8 cellular contexts compared by ENCODE assay signal in the genomic region with DNA sequence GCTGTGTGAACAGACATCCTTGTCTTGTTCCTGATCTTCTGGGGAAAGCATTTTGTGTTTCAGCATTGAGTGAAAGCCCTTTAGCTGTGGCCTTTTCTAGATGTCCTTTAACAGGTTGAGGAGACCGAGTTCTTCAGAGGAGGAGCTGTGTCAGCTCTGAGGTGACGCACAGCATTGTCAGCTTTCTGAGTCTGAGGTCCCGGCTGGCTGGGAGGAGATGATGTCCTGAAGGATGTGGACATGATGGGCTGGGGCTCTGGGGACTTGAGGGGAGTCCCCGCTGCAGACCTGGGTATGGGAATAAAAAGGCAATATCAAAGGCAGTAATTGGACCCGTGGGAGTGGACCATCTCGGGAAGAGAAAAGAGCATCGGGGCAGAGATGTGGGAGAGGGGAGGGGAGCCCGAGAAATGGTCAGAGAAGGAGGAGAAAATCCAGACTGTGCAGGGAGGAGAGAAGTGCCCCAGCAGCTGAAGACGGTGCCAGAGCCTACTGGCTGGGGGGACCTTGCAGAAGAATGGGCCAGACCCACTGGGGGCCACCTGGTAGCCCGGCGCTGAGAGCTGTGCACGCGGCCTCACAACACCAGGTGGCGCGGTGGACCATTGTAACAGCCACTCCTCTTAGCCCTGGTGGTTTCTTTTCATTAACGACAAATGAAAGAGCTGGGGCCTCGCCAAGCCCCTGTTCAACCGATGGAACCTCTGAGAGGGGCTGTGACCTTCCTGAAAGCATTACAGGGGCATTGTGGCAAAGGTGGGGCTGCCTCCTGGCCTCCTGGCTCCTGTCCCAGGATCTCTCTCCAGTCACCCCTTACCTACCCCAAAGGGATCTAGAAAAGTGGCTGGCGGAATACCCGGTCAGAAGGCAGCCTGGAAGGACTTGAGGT.
DNase-seq lines count a peak whose midpoint lies in the region; ATAC-seq, FAIRE-seq and TF ChIP-seq lines count a peak whose summit lies in the region.

No MANE protein-coding gene starts in this region.

- H3K9ac ChIP-seq in NT2/D1 (ENCODE audit: insufficient read length, low read depth) = no peak overlapping the region
- no peak overlapping the region for H3K9ac ChIP-seq in endothelial cell of umbilical vein (replicated peaks; ENCODE audit: extremely low read depth, insufficient read depth, low read length)
- H3K9ac ChIP-seq in muscle layer of colon (ENCODE audit: low read length) = no peak overlapping the region

- no peaks in the 10 kb centered on the region for H3K9me1 ChIP-seq in endothelial cell of umbilical vein (replicated peaks; ENCODE audit: control insufficient read depth, extremely low read depth, insufficient read depth, low read length)

- peak; percentile 95 for TF ChIP-seq CTCF in A673 (conservative IDR thresholded peaks at IDR 0.05; ENCODE audit: low read depth, low read length)
- TF ChIP-seq CTCF in endothelial cell of umbilical vein (IDR thresholded peaks at IDR 0.05; ENCODE audit: extremely low read depth in 1 of 2, insufficient read depth in 1 of 2, low read depth in 1 of 2, low read length in 2 of 2) = peak; percentile 71 to 92

- intact Hi-C loops in A673 (cut with micrococcal nuclease; ENCODE audit: unreplicated experiment) (loop anchor here (1.0 to 5.0 kb wide), 5 partner anchors 60 to 540 kb away; partner anchors contain the start of gene ST3GAL5), endothelial cell of umbilical vein (cut with micrococcal nuclease) (loop anchor here (1.0 kb wide), 3 partner anchors 62 to 253 kb away; no protein-coding TSS in a partner anchor)

- H3K27me3 ChIP-seq in A673 (replicated peaks; ENCODE audit: insufficient read depth, low read depth, low read length, poor library complexity) (no peaks in the 10 kb centered on the region), NT2/D1 (ENCODE audit: insufficient read depth, insufficient read length) (no peaks in the 10 kb centered on the region), endothelial cell of umbilical vein (ENCODE audit: control insufficient read depth in 2 of 2, insufficient read depth in 2 of 2, low read length in 2 of 2) (peaks cover 0 to 2% of the 10 kb centered on the region in 2 experiments), muscle layer of colon (ENCODE audit: control insufficient read depth in 1 of 2, insufficient read depth in 2 of 2, low read length in 2 of 2) (no peaks in the 10 kb centered on the region)

- no peaks in the 10 kb centered on the region for H3K36me3 ChIP-seq in A673 (ENCODE audit: insufficient read depth, low read length, poor library complexity, severe bottlenecking)
- H3K36me3 ChIP-seq in NT2/D1 (ENCODE audit: insufficient read depth, insufficient read length, low read length) = no peaks in the 10 kb centered on the region
- no peaks in the 10 kb centered on the region for H3K36me3 ChIP-seq in endothelial cell of umbilical vein (ENCODE audit: control insufficient read depth in 2 of 2, extremely low read depth in 1 of 2, insufficient read depth in 2 of 2, low read length in 2 of 2)
- H3K36me3 ChIP-seq in muscle layer of colon (ENCODE audit: insufficient read depth, low read length) = no peaks in the 10 kb centered on the region

- no peaks in the 10 kb centered on the region for H4K20me1 ChIP-seq in endothelial cell of umbilical vein (replicated peaks; ENCODE audit: control insufficient read depth, extremely low read depth, insufficient read depth, low read length)

- peak overlapping the region; percentile 23 for H2AFZ ChIP-seq in endothelial cell of umbilical vein (ENCODE audit: low read depth, low read length)

- ATAC-seq in GM18517 (IDR thresholded peaks at IDR 0.05; ENCODE audit: unreplicated experiment) = peak; percentile 70

- dilution Hi-C loops in endothelial cell of umbilical vein (cut with MboI; ENCODE audit: extremely low pct_ligation_motif_present, low sequenced_read_pairs) = no loop called here

- no peak overlapping the region for H3K4me2 ChIP-seq in endothelial cell of umbilical vein (ENCODE audit: insufficient read depth, low read length)

- BruUV-seq in A673 (replicated peaks; lab: Mats Ljungman, UMichigan) (no TSS peak), endothelial cell of umbilical vein (replicated peaks; lab: Mats Ljungman, UMichigan) (no TSS peak)

- H3K4me3 ChIP-seq in A673 (ENCODE audit: low read depth, low read length, poor library complexity, severe bottlenecking) = no peak overlapping the region
- no peak overlapping the region for H3K4me3 ChIP-seq in NT2/D1 (ENCODE audit: insufficient read length, low read depth)
- no peak overlapping the region for H3K4me3 ChIP-seq in endothelial cell of umbilical vein (replicated peaks in 1 of 3; ENCODE audit: insufficient read depth in 1 of 3, low read depth in 1 of 3, low read length in 3 of 3)
- H3K4me3 ChIP-seq in muscle layer of colon (ENCODE audit: low read depth in 1 of 2, low read length in 2 of 2) = peak overlapping the region; percentile 15 to 45

- FAIRE-seq in HTR-8/SVneo (lab: Jason Lieb, UNC) = no peak
- peak; percentile 80 for FAIRE-seq in endothelial cell of umbilical vein (lab: Jason Lieb, UNC)

- H3K4me1 ChIP-seq in A673 (ENCODE audit: insufficient read depth, low read length, poor library complexity, severe bottlenecking) (peaks cover 7% of the 10 kb centered on the region), NT2/D1 (ENCODE audit: insufficient read depth, insufficient read length) (no peaks in the 10 kb centered on the region), endothelial cell of umbilical vein (ENCODE audit: control insufficient read depth, extremely low read depth, insufficient read depth, low read length) (no peaks in the 10 kb centered on the region), muscle layer of colon (ENCODE audit: insufficient read depth, low read length) (peaks cover 4% of the 10 kb centered on the region)

- H3K27ac ChIP-seq in A673 (ENCODE audit: low read depth, low read length, poor library complexity, severe bottlenecking) = no peak overlapping the region
- H3K27ac ChIP-seq in endothelial cell of umbilical vein (ENCODE audit: insufficient read depth, low read depth, low read length) = no peak overlapping the region
- H3K27ac ChIP-seq in muscle layer of colon (ENCODE audit: low read depth, low read length) = no peak overlapping the region

- DNase-seq in A673 (ENCODE audit: low spot score) (peak; percentile 84), HTR-8/SVneo (ENCODE audit: insufficient read length, low spot score) (peak; percentile 76), NT2/D1 (ENCODE audit: low read depth, low spot score) (peak; percentile 32), endothelial cell of umbilical vein (ENCODE audit: low read depth, low spot score) (peak; percentile 61)
- peak; percentile 57 for DNase-seq in activated CD8-positive, alpha-beta memory T cell treated with anti-CD3 and anti-CD28 coated beads, Interleukin-2, amount 50 U/mL, for 1 hour (ENCODE audit: extremely low read depth)
- DNase-seq in stimulated activated CD8-positive, alpha-beta memory T cell treated with anti-CD3 and anti-CD28 coated beads, Interleukin-4, amount 100 ng/mL, for 4 hours (ENCODE audit: low read depth in 2 of 2, low spot score in 1 of 2) = peak; percentile 61 to 72

- POLR2A ChIA-PET in A673 (lab: Charles Lee; ENCODE audit: low non-redundant PET) (no interaction called here), endothelial cell of umbilical vein (lab: Charles Lee) (interaction anchor here (0.5 to 1.2 kb wide), 6 partner anchors 52 to 279 kb away, joined by 3 to 5 read pairs (median 4); partner anchors contain the start of genes POLR1A and PTCD3)

- CTCF ChIA-PET in A673 (lab: Charles Lee) (interaction anchor here (0.5 to 1.7 kb wide), 21 partner anchors 8 to 476 kb away, joined by 3 to 41 read pairs (median 4); partner anchors contain the start of genes POLR1A, PTCD3 and ST3GAL5), endothelial cell of umbilical vein (lab: Charles Lee) (interaction anchor here (0.5 to 12.5 kb wide), 103 partner anchors 8 to 554 kb away, joined by 3 to 541 read pairs (median 5); partner anchors contain the start of genes ATOH8, POLR1A, PTCD3 and ST3GAL5)

- TF ChIP-seq POLR2A in endothelial cell of umbilical vein (IDR thresholded peaks at IDR 0.05; ENCODE audit: low read depth, low read length) = no peak

- H3K9me3 ChIP-seq in A673 (ENCODE audit: low read depth, low read length, poor library complexity, severe bottlenecking) (no peaks in the 10 kb centered on the region), NT2/D1 (ENCODE audit: insufficient read depth, low read length) (no peaks in the 10 kb centered on the region), endothelial cell of umbilical vein (replicated peaks; ENCODE audit: control insufficient read depth, insufficient read depth, low read length) (no peaks in the 10 kb centered on the region), muscle layer of colon (ENCODE audit: low read length) (no peaks in the 10 kb centered on the region)

- H3K79me2 ChIP-seq in endothelial cell of umbilical vein (ENCODE audit: control insufficient read depth, insufficient read depth, low read length) = no peaks in the 10 kb centered on the region

TF ChIP-seq in endothelial cell of umbilical vein, 7 proteins besides CTCF, POLR2A, EP300 and RAD21:
- TF ChIP-seq EZH2 (IDR thresholded peaks at IDR 0.05; ENCODE audit: borderline replicate concordance, low read depth, low read length, severe bottlenecking) (no peak), JUN (IDR thresholded peaks at IDR 0.05; ENCODE audit: borderline replicate concordance, insufficient read depth, insufficient read length, low read depth) (no peak), POLR2AphosphoS5 (IDR thresholded peaks at IDR 0.05; ENCODE audit: insufficient read depth, low read depth, low read length) (no peak), FOS (IDR thresholded peaks at IDR 0.05; ENCODE audit: borderline replicate concordance, insufficient read depth, low read length) (no peak)

Comparison
In these comparisons a context has a peak if more than half of its experiments do, and no peak if none do; other contexts are left out.
1. DNase-seq: peak in every context shown above with its lines; median percentile 84 in A673; 76 in HTR-8/SVneo; 66 in stimulated activated CD8-positive, alpha-beta memory T cell treated with anti-CD3 and anti-CD28 coated beads, Interleukin-4, amount 100 ng/mL, for 4 hours; 61 in endothelial cell of umbilical vein; 57 in activated CD8-positive, alpha-beta memory T cell treated with anti-CD3 and anti-CD28 coated beads, Interleukin-2, amount 50 U/mL, for 1 hour; 32 in NT2/D1.
2. H3K4me3 ChIP-seq: peak in muscle layer of colon (2 of 2); none in A673 (single experiment), NT2/D1 (single experiment) and endothelial cell of umbilical vein (0 of 3).